ENCODE assay signal across 14 cellular contexts in genomic region chr9:113373255-113373654, GRCh38. TPM values are rescaled to one million over a fixed set of nuclear protein-coding genes. Genes with fewer than 3 reads are reported as not detected.
DNase-seq lines count a peak whose midpoint lies in the region; ATAC-seq and TF ChIP-seq lines count a peak whose summit lies in the region.
"Had no signal": no experiment of that assay in that cellular context is flagged by ENCODE, and none has a peak within 500 bp of the region (broad histone marks: within the 10 kb centered on the region; RNA-seq: fewer than 3 reads in every experiment).

No MANE protein-coding gene starts in this region.

- H3K9ac ChIP-seq in NT2/D1 (ENCODE audit: insufficient read length, low read depth) = peak overlapping the region; percentile 26

- DNase-seq in activated naive CD8-positive, alpha-beta T cell treated with anti-CD3 and anti-CD28 coated beads, Interleukin-2, amount 10 ng/mL, durations not matched to agents 7 days and 5 days = no peak
- DNase-seq in activated naive CD8-positive, alpha-beta T cell treated with anti-CD3 and anti-CD28 coated beads, Interleukin-2, amount 50 U/mL, for 24 hours = no peak
- no peak for DNase-seq in NT2/D1 (ENCODE audit: low read depth, low spot score)
- DNase-seq in BE2C = no peak
- no peak for DNase-seq in nucleus accumbens (lab: John Stamatoyannopoulos, UW)
- no peak for DNase-seq in globus pallidus (ENCODE audit: low spot score)
- DNase-seq in AG20443 (ENCODE audit: low spot score) = no peak
- DNase-seq: KBM-7, NCI-H1048, NCI-H1694, NCI-H82, SHP77 had no signal

- no peak for ATAC-seq in activated naive CD8-positive, alpha-beta T cell treated with anti-CD3 and anti-CD28 coated beads, Interleukin-2, amount 10 ng/mL, durations not matched to agents 7 days and 5 days (ENCODE audit: low read depth)
- ATAC-seq in activated naive CD8-positive, alpha-beta T cell treated with anti-CD3 and anti-CD28 coated beads, Interleukin-2, amount 50 U/mL, for 24 hours = no peak

- peaks cover 15% of the 10 kb centered on the region for H3K4me1 Mint-ChIP-seq in activated naive CD8-positive, alpha-beta T cell treated with anti-CD3 and anti-CD28 coated beads, Interleukin-2, amount 10 ng/mL, durations not matched to agents 7 days and 5 days
- H3K4me1 Mint-ChIP-seq in activated naive CD8-positive, alpha-beta T cell treated with anti-CD3 and anti-CD28 coated beads, Interleukin-2, amount 50 U/mL, for 24 hours = peaks cover 13% of the 10 kb centered on the region
- peaks cover 6% of the 10 kb centered on the region for H3K4me1 Mint-ChIP-seq in nephron

- no peak overlapping the region for H3K4me3 Mint-ChIP-seq in activated naive CD8-positive, alpha-beta T cell treated with anti-CD3 and anti-CD28 coated beads, Interleukin-2, amount 10 ng/mL, durations not matched to agents 7 days and 5 days
- H3K4me3 Mint-ChIP-seq in activated naive CD8-positive, alpha-beta T cell treated with anti-CD3 and anti-CD28 coated beads, Interleukin-2, amount 50 U/mL, for 24 hours = no peak overlapping the region
- H3K4me3 Mint-ChIP-seq in nephron = peak overlapping the region in 2 of 3 experiments; percentile 4 to 12

- H3K27me3 Mint-ChIP-seq in activated naive CD8-positive, alpha-beta T cell treated with anti-CD3 and anti-CD28 coated beads, Interleukin-2, amount 10 ng/mL, durations not matched to agents 7 days and 5 days = no peaks in the 10 kb centered on the region
- peaks cover 5% of the 10 kb centered on the region for H3K27me3 Mint-ChIP-seq in activated naive CD8-positive, alpha-beta T cell treated with anti-CD3 and anti-CD28 coated beads, Interleukin-2, amount 50 U/mL, for 24 hours
- H3K27me3 Mint-ChIP-seq in nephron (ENCODE audit: low read depth) = peaks cover 4% of the 10 kb centered on the region

- peaks cover 19% of the 10 kb centered on the region for H3K4me1 ChIP-seq in NT2/D1 (ENCODE audit: insufficient read depth, insufficient read length)
- H3K4me1 ChIP-seq in BE2C = no peaks in the 10 kb centered on the region

- POLR2A ChIA-PET in activated naive CD8-positive, alpha-beta T cell treated with anti-CD3 and anti-CD28 coated beads, Interleukin-2, amount 10 ng/mL, durations not matched to agents 7 days and 5 days (lab: Charles Lee) = interaction anchor here (0.6 to 1.3 kb wide), 2 partner anchors 12 kb away, joined by 3 read pairs; no protein-coding TSS in a partner anchor

- no peaks in the 10 kb centered on the region for H3K27me3 ChIP-seq in NT2/D1 (ENCODE audit: insufficient read depth, insufficient read length)
- no peaks in the 10 kb centered on the region for H3K27me3 ChIP-seq in BE2C

- H3K4me3 ChIP-seq in NT2/D1 (ENCODE audit: insufficient read length, low read depth) (no peak overlapping the region), BE2C (ENCODE audit: low read depth, low read length) (no peak overlapping the region)

- H3K9me3 Mint-ChIP-seq in activated naive CD8-positive, alpha-beta T cell treated with anti-CD3 and anti-CD28 coated beads, Interleukin-2, amount 10 ng/mL, durations not matched to agents 7 days and 5 days = no peaks in the 10 kb centered on the region
- no peaks in the 10 kb centered on the region for H3K9me3 Mint-ChIP-seq in activated naive CD8-positive, alpha-beta T cell treated with anti-CD3 and anti-CD28 coated beads, Interleukin-2, amount 50 U/mL, for 24 hours
- no peaks in the 10 kb centered on the region for H3K9me3 Mint-ChIP-seq in nephron

- peak overlapping the region; percentile 21 for H3K27ac Mint-ChIP-seq in activated naive CD8-positive, alpha-beta T cell treated with anti-CD3 and anti-CD28 coated beads, Interleukin-2, amount 10 ng/mL, durations not matched to agents 7 days and 5 days
- H3K27ac Mint-ChIP-seq in activated naive CD8-positive, alpha-beta T cell treated with anti-CD3 and anti-CD28 coated beads, Interleukin-2, amount 50 U/mL, for 24 hours = no peak overlapping the region
- H3K27ac Mint-ChIP-seq in nephron = peak overlapping the region in 1 of 3 experiments; percentile 47

- H3K36me3 Mint-ChIP-seq in activated naive CD8-positive, alpha-beta T cell treated with anti-CD3 and anti-CD28 coated beads, Interleukin-2, amount 10 ng/mL, durations not matched to agents 7 days and 5 days = peaks cover 9% of the 10 kb centered on the region
- no peaks in the 10 kb centered on the region for H3K36me3 Mint-ChIP-seq in activated naive CD8-positive, alpha-beta T cell treated with anti-CD3 and anti-CD28 coated beads, Interleukin-2, amount 50 U/mL, for 24 hours (ENCODE audit: low read depth)
- H3K36me3 Mint-ChIP-seq in nephron (ENCODE audit: low read depth) = peaks cover 10% of the 10 kb centered on the region

- H3K36me3 ChIP-seq in NT2/D1 (ENCODE audit: insufficient read depth, insufficient read length, low read length) (peaks cover 37% of the 10 kb centered on the region), BE2C (no peaks in the 10 kb centered on the region)

- TF ChIP-seq CTCF in nephron (IDR thresholded peaks at IDR 0.05; ENCODE audit: unreplicated experiment in 3 of 3) (no peak), BE2C (IDR thresholded peaks at IDR 0.05; ENCODE audit: low read depth, low read length) (no peak)

- H3K9me3 ChIP-seq in NT2/D1 (ENCODE audit: insufficient read depth, low read length) (no peaks in the 10 kb centered on the region), BE2C (no peaks in the 10 kb centered on the region)

RNA-seq across cellular contexts. Expression of gene HDHD3, which starts 3.5 kb away (rescaled TPM):
- total RNA-seq in activated naive CD8-positive, alpha-beta T cell treated with anti-CD3 and anti-CD28 coated beads, Interleukin-2, amount 10 ng/mL, durations not matched to agents 7 days and 5 days = 10 to 100 TPM; 20.0 to 21.3 TPM
- 10.7 TPM for polyA plus RNA-seq in BE2C (2012; ENCODE audit: insufficient read depth, insufficient read length, low read depth)

RNA-seq across cellular contexts. Expression of gene BSPRY, which starts 23.9 kb away (rescaled TPM):
- 10 to 100 TPM in 1 of 2 experiments, 1 to 10 TPM in 1; 9.6 to 10.6 TPM for total RNA-seq in activated naive CD8-positive, alpha-beta T cell treated with anti-CD3 and anti-CD28 coated beads, Interleukin-2, amount 10 ng/mL, durations not matched to agents 7 days and 5 days
- not detected for polyA plus RNA-seq in BE2C (2012; ENCODE audit: insufficient read depth, insufficient read length, low read depth)
- total RNA-seq: HT1080 had no signal

RNA-seq across cellular contexts. Expression of gene ALAD, which starts 27.8 kb away (rescaled TPM):
- total RNA-seq in activated naive CD8-positive, alpha-beta T cell treated with anti-CD3 and anti-CD28 coated beads, Interleukin-2, amount 10 ng/mL, durations not matched to agents 7 days and 5 days = 10 to 100 TPM; 33.9 to 40.4 TPM
- 23.6 TPM for polyA plus RNA-seq in BE2C (2012; ENCODE audit: insufficient read depth, insufficient read length, low read depth)

RNA-seq across cellular contexts. Expression of gene WDR31, which starts 33.2 kb away (rescaled TPM):
- under 1 TPM; 0.99 to 1.00 TPM for total RNA-seq in activated naive CD8-positive, alpha-beta T cell treated with anti-CD3 and anti-CD28 coated beads, Interleukin-2, amount 10 ng/mL, durations not matched to agents 7 days and 5 days
- polyA plus RNA-seq in BE2C (2012; ENCODE audit: insufficient read depth, insufficient read length, low read depth) = 1.6 TPM

RNA-seq across cellular contexts. Expression of gene POLE3, which starts 37.2 kb away (rescaled TPM):
- total RNA-seq in activated naive CD8-positive, alpha-beta T cell treated with anti-CD3 and anti-CD28 coated beads, Interleukin-2, amount 10 ng/mL, durations not matched to agents 7 days and 5 days = 10 to 100 TPM; 51.7 to 52.2 TPM
- 154 TPM for polyA plus RNA-seq in BE2C (2012; ENCODE audit: insufficient read depth, insufficient read length, low read depth)

Comparison
In these comparisons a context has a peak if more than half of its experiments do, and no peak if none do; other contexts are left out.
1. H3K4me3 Mint-ChIP-seq: peak in nephron (2 of 3); none in activated naive CD8-positive, alpha-beta T cell treated with anti-CD3 and anti-CD28 coated beads, Interleukin-2, amount 10 ng/mL, durations not matched to agents 7 days and 5 days (single experiment) and activated naive CD8-positive, alpha-beta T cell treated with anti-CD3 and anti-CD28 coated beads, Interleukin-2, amount 50 U/mL, for 24 hours (single experiment).